In the genomic region with DNA sequence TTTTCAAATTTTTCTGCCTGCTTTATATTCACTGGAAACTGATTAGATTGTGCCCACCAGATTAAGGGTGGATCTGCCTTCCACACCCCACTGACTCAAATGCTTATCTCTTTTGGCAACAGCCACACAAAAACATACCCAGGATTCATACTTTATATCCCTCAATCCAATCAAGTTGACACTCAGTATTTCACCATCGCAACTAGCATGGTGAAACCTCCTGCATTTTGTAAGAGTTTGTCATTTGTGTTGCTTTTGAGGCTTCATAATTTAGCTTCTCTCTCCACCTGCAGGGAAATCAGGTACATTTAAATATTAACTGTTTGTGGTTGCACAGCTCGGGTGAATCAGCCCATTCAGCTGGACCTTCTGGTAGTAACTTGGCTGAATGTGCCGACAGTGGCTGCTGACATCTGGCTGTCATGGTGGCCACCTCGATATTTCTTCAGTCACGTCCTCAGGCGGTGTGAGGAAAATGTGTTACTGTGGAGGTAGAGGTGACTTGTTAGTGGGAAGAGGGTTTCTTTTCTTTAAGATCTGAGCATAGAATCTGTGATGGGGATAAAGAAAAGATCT, we compare ENCODE assay signal across 13 cellular contexts.
DNase-seq lines count a peak whose midpoint lies in the region; ATAC-seq and TF ChIP-seq lines count a peak whose summit lies in the region.
"Had no signal": no experiment of that assay in that cellular context is flagged by ENCODE, and none has a peak within 500 bp of the region (broad histone marks: within the 10 kb centered on the region; RNA-seq: fewer than 3 reads in every experiment).

No MANE protein-coding gene starts in this region.

- peaks cover 2 to 16% (median 13%) of the 10 kb centered on the region in 5 donors for H3K27me3 Mint-ChIP-seq in naive thymus-derived CD8-positive, alpha-beta T cell

- H3K4me3 Mint-ChIP-seq in naive thymus-derived CD8-positive, alpha-beta T cell = no peak overlapping the region
- H3K4me3 Mint-ChIP-seq: CD4-positive, CD25-positive, alpha-beta regulatory T cell had no signal

- no peaks in the 10 kb centered on the region for H3K9me3 Mint-ChIP-seq in naive thymus-derived CD8-positive, alpha-beta T cell

- H3K27ac Mint-ChIP-seq in naive thymus-derived CD8-positive, alpha-beta T cell = no peak overlapping the region
- H3K27ac Mint-ChIP-seq: CD4-positive, CD25-positive, alpha-beta regulatory T cell had no signal

- no peak for TF ChIP-seq CTCF in choroid plexus epithelial cell (conservative IDR thresholded peaks at IDR 0.05; ENCODE audit: low read depth, low read length)

- POLR2A ChIA-PET in naive thymus-derived CD8-positive, alpha-beta T cell (lab: Charles Lee) = no interaction called here

- DNase-seq in NCI-H526 treated with DMSO at 0.1 percent for 48 hours (lab: John Stamatoyannopoulos, UW) (peak; percentile 89), choroid plexus epithelial cell (ENCODE audit: low read depth) (peak; percentile 9), iris pigment epithelial cell (ENCODE audit: low read depth) (peak; percentile 12), MV-4-11 (lab: John Stamatoyannopoulos, UW) (no peak), NCI-H2081 treated with DMSO at 0.1 percent for 48 hours (lab: John Stamatoyannopoulos, UW) (no peak)
- DNase-seq in naive thymus-derived CD8-positive, alpha-beta T cell = no peak
- DNase-seq: ACHN; CD4-positive, CD25-positive, alpha-beta regulatory T cell; DMS53 had no signal

- H3K4me1 Mint-ChIP-seq in naive thymus-derived CD8-positive, alpha-beta T cell = no peaks in the 10 kb centered on the region
- H3K4me1 Mint-ChIP-seq: CD4-positive, CD25-positive, alpha-beta regulatory T cell had no signal

- no peaks in the 10 kb centered on the region for H3K36me3 Mint-ChIP-seq in naive thymus-derived CD8-positive, alpha-beta T cell
- H3K36me3 Mint-ChIP-seq: CD4-positive, CD25-positive, alpha-beta regulatory T cell had no signal

- ATAC-seq in GM19463 (IDR thresholded peaks at IDR 0.05; ENCODE audit: unreplicated experiment) (peak; percentile 66), GM19395 (IDR thresholded peaks at IDR 0.05; ENCODE audit: unreplicated experiment) (no peak)
- no peak for ATAC-seq in naive thymus-derived CD8-positive, alpha-beta T cell

- H3K4me3 ChIP-seq in choroid plexus epithelial cell (ENCODE audit: low read depth, low read length) = no peak overlapping the region
- H3K4me3 ChIP-seq: BLaER1 treated with 17β-estradiol and CSF1 and Interleukin-3, amounts not matched to agents 10 nM and 100 nM; HAP-1 had no signal

Comparison
In these comparisons a context has a peak if more than half of its experiments do, and no peak if none do; other contexts are left out.
1. DNase-seq: peak in NCI-H526 treated with DMSO at 0.1 percent for 48 hours (single experiment), choroid plexus epithelial cell (single experiment) and iris pigment epithelial cell (single experiment); none in MV-4-11 (single experiment), naive thymus-derived CD8-positive, alpha-beta T cell (0 of 10) and NCI-H2081 treated with DMSO at 0.1 percent for 48 hours (single experiment).